9 cellular contexts compared by ENCODE assay signal in genomic region chr3:114451051-114451451, GRCh38.
DNase-seq lines count a peak whose midpoint lies in the region; ATAC-seq, FAIRE-seq and TF ChIP-seq lines count a peak whose summit lies in the region.
"Had no signal": no experiment of that assay in that cellular context is flagged by ENCODE, and none has a peak within 500 bp of the region (broad histone marks: within the 10 kb centered on the region; RNA-seq: fewer than 3 reads in every experiment).

No MANE protein-coding gene starts in this region.

- H3K9me3 ChIP-seq in endothelial cell of umbilical vein (replicated peaks; ENCODE audit: control insufficient read depth, insufficient read depth, low read length) = no peaks in the 10 kb centered on the region

- dilution Hi-C loops in endothelial cell of umbilical vein (cut with MboI; ENCODE audit: extremely low pct_ligation_motif_present, low sequenced_read_pairs) = no loop called here

- H3K79me2 ChIP-seq in endothelial cell of umbilical vein (ENCODE audit: control insufficient read depth, insufficient read depth, low read length) = no peaks in the 10 kb centered on the region

- intact Hi-C loops in endothelial cell of umbilical vein (cut with micrococcal nuclease) = no loop called here

- TF ChIP-seq CTCF in endothelial cell of umbilical vein (IDR thresholded peaks at IDR 0.05; ENCODE audit: extremely low read depth in 1 of 2, insufficient read depth in 1 of 2, low read depth in 1 of 2, low read length in 2 of 2) = no peak

- POLR2A ChIA-PET in endothelial cell of umbilical vein (lab: Charles Lee) = no interaction called here

- H4K20me1 ChIP-seq in endothelial cell of umbilical vein (replicated peaks; ENCODE audit: control insufficient read depth, extremely low read depth, insufficient read depth, low read length) = no peaks in the 10 kb centered on the region

- H3K9ac ChIP-seq in endothelial cell of umbilical vein (replicated peaks; ENCODE audit: extremely low read depth, insufficient read depth, low read length) = no peak overlapping the region

- no peak overlapping the region for H2AFZ ChIP-seq in endothelial cell of umbilical vein (ENCODE audit: low read depth, low read length)

- no peak for TF ChIP-seq POLR2A in GM12892 (IDR thresholded peaks at IDR 0.05; ENCODE audit: low read depth, low read length)
- TF ChIP-seq POLR2A in endothelial cell of umbilical vein (IDR thresholded peaks at IDR 0.05; ENCODE audit: low read depth, low read length) = no peak

- DNase-seq in GM12892 (ENCODE audit: insufficient read length) = no peak
- no peak for DNase-seq in endothelial cell of umbilical vein (ENCODE audit: low read depth, low spot score)
- peak; percentile 78 for DNase-seq in pons (ENCODE audit: low spot score)
- DNase-seq in GM19239 (ENCODE audit: insufficient read length, low spot score) = no peak
- DNase-seq in NK-92 (lab: John Stamatoyannopoulos, UW; ENCODE audit: unreplicated experiment) = no peak
- DNase-seq in SW480 (ENCODE audit: low spot score) = no peak
- DNase-seq: T-cell had no signal

- H3K27ac ChIP-seq in endothelial cell of umbilical vein (ENCODE audit: insufficient read depth, low read depth, low read length) = no peak overlapping the region

- FAIRE-seq in GM12892 (lab: Jason Lieb, UNC) (peak; percentile 30), endothelial cell of umbilical vein (lab: Jason Lieb, UNC) (no peak), GM19239 (lab: Jason Lieb, UNC) (no peak)

- CTCF ChIA-PET in endothelial cell of umbilical vein (lab: Charles Lee) = interaction anchor here (0.8 to 1.4 kb wide), 3 partner anchors 9 to 88 kb away, joined by 3 to 6 read pairs (median 3); no protein-coding TSS in a partner anchor

- no peaks in the 10 kb centered on the region for H3K9me1 ChIP-seq in endothelial cell of umbilical vein (replicated peaks; ENCODE audit: control insufficient read depth, extremely low read depth, insufficient read depth, low read length)

- H3K27me3 ChIP-seq in endothelial cell of umbilical vein (ENCODE audit: control insufficient read depth in 2 of 2, insufficient read depth in 2 of 2, low read length in 2 of 2) = no peaks in the 10 kb centered on the region

- ATAC-seq in HG03432 (IDR thresholded peaks at IDR 0.05; ENCODE audit: unreplicated experiment) (peak; percentile 31), HG02981 (IDR thresholded peaks at IDR 0.05; ENCODE audit: unreplicated experiment) (no peak)
- ATAC-seq: T-cell had no signal

- peak overlapping the region; percentile 53 for H3K4me2 ChIP-seq in endothelial cell of umbilical vein (ENCODE audit: insufficient read depth, low read length)

- no peaks in the 10 kb centered on the region for H3K36me3 ChIP-seq in endothelial cell of umbilical vein (ENCODE audit: control insufficient read depth in 2 of 2, extremely low read depth in 1 of 2, insufficient read depth in 2 of 2, low read length in 2 of 2)

- no peak overlapping the region for H3K4me3 ChIP-seq in endothelial cell of umbilical vein (replicated peaks in 1 of 3; ENCODE audit: insufficient read depth in 1 of 3, low read depth in 1 of 3, low read length in 3 of 3)

- peaks cover 9% of the 10 kb centered on the region for H3K4me1 ChIP-seq in endothelial cell of umbilical vein (ENCODE audit: control insufficient read depth, extremely low read depth, insufficient read depth, low read length)

- BruUV-seq in endothelial cell of umbilical vein (replicated peaks; lab: Mats Ljungman, UMichigan) = no TSS peak

TF ChIP-seq in endothelial cell of umbilical vein, 7 proteins besides CTCF, POLR2A, EP300 and RAD21:
- TF ChIP-seq MYC (IDR thresholded peaks at IDR 0.05; ENCODE audit: low read depth, low read length) = no peak
